1 cellular context compared by ENCODE assay signal in the genomic region with DNA sequence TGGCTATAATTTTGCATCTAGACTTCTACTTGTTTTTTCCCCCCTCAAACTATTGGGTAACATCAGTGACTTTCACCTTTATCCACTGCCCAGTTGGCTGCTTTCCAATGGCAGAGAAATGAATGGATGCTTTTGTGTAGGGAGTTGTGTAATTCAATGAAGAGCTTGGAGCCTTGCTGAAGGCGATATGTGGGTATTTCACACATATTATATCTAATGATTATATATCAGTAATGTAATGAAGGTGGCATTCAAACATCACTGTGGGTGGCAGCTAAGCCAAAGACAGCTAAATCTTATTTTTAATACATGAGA.
TF ChIP-seq lines count a peak whose summit lies in the region.

No MANE protein-coding gene starts in this region.

TF ChIP-seq in HepG2, 621 proteins besides CTCF, POLR2A, EP300 and RAD21 (continued from another document and continues in another):
- TF ChIP-seq, protein P1, sequence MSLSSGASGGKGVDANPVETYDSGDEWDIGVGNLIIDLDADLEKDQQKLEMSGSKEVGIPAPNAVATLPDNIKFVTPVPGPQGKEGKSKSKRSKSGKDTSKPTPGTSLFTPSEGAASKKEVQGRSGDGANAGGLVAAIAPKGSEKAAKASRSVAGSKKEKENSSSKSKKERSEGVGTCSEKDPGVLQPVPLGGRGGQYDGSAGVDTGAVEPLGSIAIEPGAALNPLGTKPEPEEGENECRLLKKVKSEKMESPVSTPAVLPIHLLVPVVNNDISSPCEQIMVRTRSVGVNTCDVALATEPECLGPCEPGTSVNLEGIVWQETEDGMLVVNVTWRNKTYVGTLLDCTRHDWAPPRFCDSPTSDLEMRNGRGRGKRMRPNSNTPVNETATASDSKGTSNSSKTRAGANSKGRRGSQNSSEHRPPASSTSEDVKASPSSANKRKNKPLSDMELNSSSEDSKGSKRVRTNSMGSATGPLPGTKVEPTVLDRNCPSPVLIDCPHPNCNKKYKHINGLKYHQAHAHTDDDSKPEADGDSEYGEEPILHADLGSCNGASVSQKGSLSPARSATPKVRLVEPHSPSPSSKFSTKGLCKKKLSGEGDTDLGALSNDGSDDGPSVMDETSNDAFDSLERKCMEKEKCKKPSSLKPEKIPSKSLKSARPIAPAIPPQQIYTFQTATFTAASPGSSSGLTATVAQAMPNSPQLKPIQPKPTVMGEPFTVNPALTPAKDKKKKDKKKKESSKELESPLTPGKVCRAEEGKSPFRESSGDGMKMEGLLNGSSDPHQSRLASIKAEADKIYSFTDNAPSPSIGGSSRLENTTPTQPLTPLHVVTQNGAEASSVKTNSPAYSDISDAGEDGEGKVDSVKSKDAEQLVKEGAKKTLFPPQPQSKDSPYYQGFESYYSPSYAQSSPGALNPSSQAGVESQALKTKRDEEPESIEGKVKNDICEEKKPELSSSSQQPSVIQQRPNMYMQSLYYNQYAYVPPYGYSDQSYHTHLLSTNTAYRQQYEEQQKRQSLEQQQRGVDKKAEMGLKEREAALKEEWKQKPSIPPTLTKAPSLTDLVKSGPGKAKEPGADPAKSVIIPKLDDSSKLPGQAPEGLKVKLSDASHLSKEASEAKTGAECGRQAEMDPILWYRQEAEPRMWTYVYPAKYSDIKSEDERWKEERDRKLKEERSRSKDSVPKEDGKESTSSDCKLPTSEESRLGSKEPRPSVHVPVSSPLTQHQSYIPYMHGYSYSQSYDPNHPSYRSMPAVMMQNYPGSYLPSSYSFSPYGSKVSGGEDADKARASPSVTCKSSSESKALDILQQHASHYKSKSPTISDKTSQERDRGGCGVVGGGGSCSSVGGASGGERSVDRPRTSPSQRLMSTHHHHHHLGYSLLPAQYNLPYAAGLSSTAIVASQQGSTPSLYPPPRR (CRISPR knock-in tag; IDR thresholded peaks at IDR 0.05; ENCODE audit: borderline replicate concordance): peak; percentile 22; the same call in 1 of the 2 replicates
- TF ChIP-seq ISL2 (CRISPR knock-in tag; IDR thresholded peaks at IDR 0.05): peak; percentile 62; the same call in 1 of the 2 replicates
- peak; percentile 39; the same call in 1 of the 2 replicates for TF ChIP-seq PHF21A (CRISPR knock-in tag; IDR thresholded peaks at IDR 0.05)
- TF ChIP-seq JARID2 (CRISPR knock-in tag; IDR thresholded peaks at IDR 0.05; ENCODE audit: insufficient replicate concordance): no peak
- peak; percentile 38; the same call in 1 of the 2 replicates for TF ChIP-seq MED1 (CRISPR knock-in tag; IDR thresholded peaks at IDR 0.05)
- TF ChIP-seq ZFYVE20 (CRISPR knock-in tag; IDR thresholded peaks at IDR 0.05; ENCODE audit: borderline replicate concordance, low read depth): no peak
- no peak for TF ChIP-seq KLF6 (CRISPR knock-in tag; IDR thresholded peaks at IDR 0.05)
- peak; percentile 27; the same call in 1 of the 2 replicates for TF ChIP-seq MIER3 (CRISPR knock-in tag; IDR thresholded peaks at IDR 0.05; ENCODE audit: borderline replicate concordance)
- TF ChIP-seq ZNF331 (CRISPR knock-in tag; IDR thresholded peaks at IDR 0.05): peak; percentile 44; the same call in 1 of the 2 replicates
- no peak for TF ChIP-seq ZNF788 (CRISPR knock-in tag; IDR thresholded peaks at IDR 0.05; ENCODE audit: borderline replicate concordance)
- no peak for TF ChIP-seq ZNF235 (CRISPR knock-in tag; IDR thresholded peaks at IDR 0.05; ENCODE audit: borderline replicate concordance)
- TF ChIP-seq NFYC (CRISPR knock-in tag; IDR thresholded peaks at IDR 0.05): no peak
- TF ChIP-seq RCOR2 (CRISPR knock-in tag; IDR thresholded peaks at IDR 0.05): 0 out of 2 replicates have a peak, but pooled peaks have one; percentile 36
- peak; percentile 56; the same call in 1 of the 2 replicates for TF ChIP-seq NR2F2 (IDR thresholded peaks at IDR 0.05; ENCODE audit: borderline replicate concordance, low read depth)
- no peak for TF ChIP-seq ZNF484 (CRISPR knock-in tag; IDR thresholded peaks at IDR 0.05; ENCODE audit: borderline replicate concordance, low read depth)
- TF ChIP-seq NR2F6 (IDR thresholded peaks at IDR 0.05): peak; percentile 57; the same call in 1 of the 2 replicates
- peak; percentile 67; the same call in 1 of the 2 replicates for TF ChIP-seq NR2F6 (CRISPR knock-in tag; IDR thresholded peaks at IDR 0.05)
- no peak for TF ChIP-seq ZBTB7B (CRISPR knock-in tag; IDR thresholded peaks at IDR 0.05)
- TF ChIP-seq ZNF644 (CRISPR knock-in tag; IDR thresholded peaks at IDR 0.05; ENCODE audit: low read depth): peak; percentile 83
- TF ChIP-seq PHF5A (CRISPR knock-in tag; IDR thresholded peaks at IDR 0.05; ENCODE audit: low read depth, unreplicated experiment): peak; percentile 73
- peak; percentile 82 for TF ChIP-seq HNF4A (CRISPR knock-in tag; IDR thresholded peaks at IDR 0.05)
- TF ChIP-seq, protein P2, sequence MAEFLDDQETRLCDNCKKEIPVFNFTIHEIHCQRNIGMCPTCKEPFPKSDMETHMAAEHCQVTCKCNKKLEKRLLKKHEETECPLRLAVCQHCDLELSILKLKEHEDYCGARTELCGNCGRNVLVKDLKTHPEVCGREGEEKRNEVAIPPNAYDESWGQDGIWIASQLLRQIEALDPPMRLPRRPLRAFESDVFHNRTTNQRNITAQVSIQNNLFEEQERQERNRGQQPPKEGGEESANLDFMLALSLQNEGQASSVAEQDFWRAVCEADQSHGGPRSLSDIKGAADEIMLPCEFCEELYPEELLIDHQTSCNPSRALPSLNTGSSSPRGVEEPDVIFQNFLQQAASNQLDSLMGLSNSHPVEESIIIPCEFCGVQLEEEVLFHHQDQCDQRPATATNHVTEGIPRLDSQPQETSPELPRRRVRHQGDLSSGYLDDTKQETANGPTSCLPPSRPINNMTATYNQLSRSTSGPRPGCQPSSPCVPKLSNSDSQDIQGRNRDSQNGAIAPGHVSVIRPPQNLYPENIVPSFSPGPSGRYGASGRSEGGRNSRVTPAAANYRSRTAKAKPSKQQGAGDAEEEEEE (CRISPR knock-in tag; IDR thresholded peaks at IDR 0.05; ENCODE audit: borderline replicate concordance): no peak
- peak; percentile 46; the same call in 1 of the 2 replicates for TF ChIP-seq TBX2 (CRISPR knock-in tag; IDR thresholded peaks at IDR 0.05; ENCODE audit: borderline replicate concordance)
- peak; percentile 91 for TF ChIP-seq GATAD2A (CRISPR knock-in tag; IDR thresholded peaks at IDR 0.05)
- 0 out of 2 replicates have a peak, but pooled peaks have one; percentile 39 for TF ChIP-seq SP140L (CRISPR knock-in tag; IDR thresholded peaks at IDR 0.05; ENCODE audit: borderline replicate concordance)
- TF ChIP-seq, protein P3, sequence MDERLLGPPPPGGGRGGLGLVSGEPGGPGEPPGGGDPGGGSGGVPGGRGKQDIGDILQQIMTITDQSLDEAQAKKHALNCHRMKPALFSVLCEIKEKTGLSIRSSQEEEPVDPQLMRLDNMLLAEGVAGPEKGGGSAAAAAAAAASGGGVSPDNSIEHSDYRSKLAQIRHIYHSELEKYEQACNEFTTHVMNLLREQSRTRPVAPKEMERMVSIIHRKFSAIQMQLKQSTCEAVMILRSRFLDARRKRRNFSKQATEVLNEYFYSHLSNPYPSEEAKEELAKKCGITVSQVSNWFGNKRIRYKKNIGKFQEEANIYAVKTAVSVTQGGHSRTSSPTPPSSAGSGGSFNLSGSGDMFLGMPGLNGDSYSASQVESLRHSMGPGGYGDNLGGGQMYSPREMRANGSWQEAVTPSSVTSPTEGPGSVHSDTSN (CRISPR knock-in tag; IDR thresholded peaks at IDR 0.05): no peak
- peak; percentile 53; the same call in 1 of the 2 replicates for TF ChIP-seq ELF3 (CRISPR knock-in tag; IDR thresholded peaks at IDR 0.05)
- peak; percentile 72 for TF ChIP-seq MIXL1 (CRISPR knock-in tag; IDR thresholded peaks at IDR 0.05)
- TF ChIP-seq SAP130 (CRISPR knock-in tag; IDR thresholded peaks at IDR 0.05; ENCODE audit: low read depth): 0 out of 2 replicates have a peak, but pooled peaks have one; percentile 34
- peak; percentile 56; the same call in 1 of the 2 replicates for TF ChIP-seq DPF2 (CRISPR knock-in tag; IDR thresholded peaks at IDR 0.05; ENCODE audit: borderline replicate concordance, low read depth)
- TF ChIP-seq NFIC (IDR thresholded peaks at IDR 0.05; ENCODE audit: low read length): peak; percentile 97
- TF ChIP-seq, protein P4, sequence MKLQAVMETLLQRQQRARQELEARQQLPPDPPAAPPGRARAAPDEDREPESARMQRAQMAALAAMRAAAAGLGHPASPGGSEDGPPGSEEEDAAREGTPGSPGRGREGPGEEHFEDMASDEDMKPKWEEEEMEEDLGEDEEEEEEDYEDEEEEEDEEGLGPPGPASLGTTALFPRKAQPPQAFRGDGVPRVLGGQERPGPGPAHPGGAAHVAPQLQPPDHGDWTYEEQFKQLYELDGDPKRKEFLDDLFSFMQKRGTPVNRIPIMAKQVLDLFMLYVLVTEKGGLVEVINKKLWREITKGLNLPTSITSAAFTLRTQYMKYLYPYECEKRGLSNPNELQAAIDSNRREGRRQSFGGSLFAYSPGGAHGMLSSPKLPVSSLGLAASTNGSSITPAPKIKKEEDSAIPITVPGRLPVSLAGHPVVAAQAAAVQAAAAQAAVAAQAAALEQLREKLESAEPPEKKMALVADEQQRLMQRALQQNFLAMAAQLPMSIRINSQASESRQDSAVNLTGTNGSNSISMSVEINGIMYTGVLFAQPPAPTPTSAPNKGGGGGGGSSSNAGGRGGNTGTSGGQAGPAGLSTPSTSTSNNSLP (IDR thresholded peaks at IDR 0.05; ENCODE audit: low read depth, low read length): peak; percentile 85
- TF ChIP-seq ZNF552 (CRISPR knock-in tag; IDR thresholded peaks at IDR 0.05; ENCODE audit: borderline replicate concordance): no peak
- TF ChIP-seq, protein P5, sequence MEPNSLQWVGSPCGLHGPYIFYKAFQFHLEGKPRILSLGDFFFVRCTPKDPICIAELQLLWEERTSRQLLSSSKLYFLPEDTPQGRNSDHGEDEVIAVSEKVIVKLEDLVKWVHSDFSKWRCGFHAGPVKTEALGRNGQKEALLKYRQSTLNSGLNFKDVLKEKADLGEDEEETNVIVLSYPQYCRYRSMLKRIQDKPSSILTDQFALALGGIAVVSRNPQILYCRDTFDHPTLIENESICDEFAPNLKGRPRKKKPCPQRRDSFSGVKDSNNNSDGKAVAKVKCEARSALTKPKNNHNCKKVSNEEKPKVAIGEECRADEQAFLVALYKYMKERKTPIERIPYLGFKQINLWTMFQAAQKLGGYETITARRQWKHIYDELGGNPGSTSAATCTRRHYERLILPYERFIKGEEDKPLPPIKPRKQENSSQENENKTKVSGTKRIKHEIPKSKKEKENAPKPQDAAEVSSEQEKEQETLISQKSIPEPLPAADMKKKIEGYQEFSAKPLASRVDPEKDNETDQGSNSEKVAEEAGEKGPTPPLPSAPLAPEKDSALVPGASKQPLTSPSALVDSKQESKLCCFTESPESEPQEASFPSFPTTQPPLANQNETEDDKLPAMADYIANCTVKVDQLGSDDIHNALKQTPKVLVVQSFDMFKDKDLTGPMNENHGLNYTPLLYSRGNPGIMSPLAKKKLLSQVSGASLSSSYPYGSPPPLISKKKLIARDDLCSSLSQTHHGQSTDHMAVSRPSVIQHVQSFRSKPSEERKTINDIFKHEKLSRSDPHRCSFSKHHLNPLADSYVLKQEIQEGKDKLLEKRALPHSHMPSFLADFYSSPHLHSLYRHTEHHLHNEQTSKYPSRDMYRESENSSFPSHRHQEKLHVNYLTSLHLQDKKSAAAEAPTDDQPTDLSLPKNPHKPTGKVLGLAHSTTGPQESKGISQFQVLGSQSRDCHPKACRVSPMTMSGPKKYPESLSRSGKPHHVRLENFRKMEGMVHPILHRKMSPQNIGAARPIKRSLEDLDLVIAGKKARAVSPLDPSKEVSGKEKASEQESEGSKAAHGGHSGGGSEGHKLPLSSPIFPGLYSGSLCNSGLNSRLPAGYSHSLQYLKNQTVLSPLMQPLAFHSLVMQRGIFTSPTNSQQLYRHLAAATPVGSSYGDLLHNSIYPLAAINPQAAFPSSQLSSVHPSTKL (CRISPR knock-in tag; IDR thresholded peaks at IDR 0.05): peak; percentile 84
- no peak; the same call in 1 of the 2 replicates for TF ChIP-seq CHD4 (IDR thresholded peaks at IDR 0.05; ENCODE audit: borderline replicate concordance, low read length)
- TF ChIP-seq, protein P6, sequence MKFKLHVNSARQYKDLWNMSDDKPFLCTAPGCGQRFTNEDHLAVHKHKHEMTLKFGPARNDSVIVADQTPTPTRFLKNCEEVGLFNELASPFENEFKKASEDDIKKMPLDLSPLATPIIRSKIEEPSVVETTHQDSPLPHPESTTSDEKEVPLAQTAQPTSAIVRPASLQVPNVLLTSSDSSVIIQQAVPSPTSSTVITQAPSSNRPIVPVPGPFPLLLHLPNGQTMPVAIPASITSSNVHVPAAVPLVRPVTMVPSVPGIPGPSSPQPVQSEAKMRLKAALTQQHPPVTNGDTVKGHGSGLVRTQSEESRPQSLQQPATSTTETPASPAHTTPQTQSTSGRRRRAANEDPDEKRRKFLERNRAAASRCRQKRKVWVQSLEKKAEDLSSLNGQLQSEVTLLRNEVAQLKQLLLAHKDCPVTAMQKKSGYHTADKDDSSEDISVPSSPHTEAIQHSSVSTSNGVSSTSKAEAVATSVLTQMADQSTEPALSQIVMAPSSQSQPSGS (CRISPR knock-in tag; IDR thresholded peaks at IDR 0.05): peak; percentile 38; the same call in 1 of the 2 replicates
- TF ChIP-seq CEBPB (IDR thresholded peaks at IDR 0.05; ENCODE audit: borderline replicate concordance, low read depth, low read length): peak; percentile 96
- TF ChIP-seq ZNF749 (CRISPR knock-in tag; IDR thresholded peaks at IDR 0.05; ENCODE audit: borderline replicate concordance): no peak
- no peak for TF ChIP-seq SOX6 (IDR thresholded peaks at IDR 0.05)
- peak; percentile 39; the same call in 1 of the 2 replicates for TF ChIP-seq SOX6 (CRISPR knock-in tag; IDR thresholded peaks at IDR 0.05)
- TF ChIP-seq ZSCAN29 (CRISPR knock-in tag; conservative IDR thresholded peaks at IDR 0.05): no peak
- TF ChIP-seq ZNF446 (CRISPR knock-in tag; IDR thresholded peaks at IDR 0.05): no peak
- TF ChIP-seq, protein P7, sequence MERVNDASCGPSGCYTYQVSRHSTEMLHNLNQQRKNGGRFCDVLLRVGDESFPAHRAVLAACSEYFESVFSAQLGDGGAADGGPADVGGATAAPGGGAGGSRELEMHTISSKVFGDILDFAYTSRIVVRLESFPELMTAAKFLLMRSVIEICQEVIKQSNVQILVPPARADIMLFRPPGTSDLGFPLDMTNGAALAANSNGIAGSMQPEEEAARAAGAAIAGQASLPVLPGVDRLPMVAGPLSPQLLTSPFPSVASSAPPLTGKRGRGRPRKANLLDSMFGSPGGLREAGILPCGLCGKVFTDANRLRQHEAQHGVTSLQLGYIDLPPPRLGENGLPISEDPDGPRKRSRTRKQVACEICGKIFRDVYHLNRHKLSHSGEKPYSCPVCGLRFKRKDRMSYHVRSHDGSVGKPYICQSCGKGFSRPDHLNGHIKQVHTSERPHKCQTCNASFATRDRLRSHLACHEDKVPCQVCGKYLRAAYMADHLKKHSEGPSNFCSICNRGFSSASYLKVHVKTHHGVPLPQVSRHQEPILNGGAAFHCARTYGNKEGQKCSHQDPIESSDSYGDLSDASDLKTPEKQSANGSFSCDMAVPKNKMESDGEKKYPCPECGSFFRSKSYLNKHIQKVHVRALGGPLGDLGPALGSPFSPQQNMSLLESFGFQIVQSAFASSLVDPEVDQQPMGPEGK (CRISPR knock-in tag; IDR thresholded peaks at IDR 0.05): peak; percentile 67; the same call in 1 of the 2 replicates
- peak; percentile 76 for TF ChIP-seq SOX5 (CRISPR knock-in tag; IDR thresholded peaks at IDR 0.05; ENCODE audit: borderline replicate concordance)
- peak; percentile 40; the same call in 1 of the 2 replicates for TF ChIP-seq FOSL2 (CRISPR knock-in tag; IDR thresholded peaks at IDR 0.05)
